Comparison of ENCODE assay signal across 8 cellular contexts in genomic region chr14:58280954-58281787, GRCh38. TPM values are rescaled to one million over a fixed set of nuclear protein-coding genes. Genes with fewer than 3 reads are reported as not detected.
DNase-seq lines count a peak whose midpoint lies in the region; ATAC-seq and TF ChIP-seq lines count a peak whose summit lies in the region.

No MANE protein-coding gene starts in this region.

- H3K4me2 ChIP-seq in H9 (ENCODE audit: insufficient read depth, insufficient read length, low read length): no peak overlapping the region

- H3K36me3 Mint-ChIP-seq in H9 (ENCODE audit: insufficient read depth in 1 of 3, low read depth in 3 of 3): peaks cover 17 to 65% (median 52%) of the 10 kb centered on the region in 3 experiments; a peak in 6 of 7 replicates

- no peak overlapping the region for H3K56ac ChIP-seq in H9 (ENCODE audit: insufficient read length, low read depth, low read length)

- no peak overlapping the region for H4K8ac ChIP-seq in H9 (replicated peaks; ENCODE audit: insufficient read length, low read depth, low read length)

- DNase-seq in EH (ENCODE audit: low read depth) (peak; percentile 98), H9 (no peak), OCI-M1 (lab: John Stamatoyannopoulos, UW) (peak; percentile 89), cerebellar cortex (ENCODE audit: low spot score) (peak; percentile 33), left colon (peak in 1 of 2 donors; percentile 58), stromal cell of bone marrow (ENCODE audit: low read depth) (peak; percentile 81), NCI-H1436 (lab: John Stamatoyannopoulos, UW) (no peak), SW480 (ENCODE audit: low spot score) (no peak)

- no peak overlapping the region for H3K9ac ChIP-seq in H9 (ENCODE audit: extremely low read depth, insufficient read length, low read length)

- H3K27me3 ChIP-seq in H9 (ENCODE audit: insufficient read depth, low read length): no peaks in the 10 kb centered on the region

- no peak overlapping the region for H3K14ac ChIP-seq in H9 (ENCODE audit: insufficient read depth, low read length)

- no peak overlapping the region for H2BK5ac ChIP-seq in H9 (ENCODE audit: insufficient read length, low read length)

- peaks cover 9% of the 10 kb centered on the region for H3K79me1 ChIP-seq in H9 (ENCODE audit: insufficient read depth, low read depth, low read length, poor library complexity, severe bottlenecking)

- ATAC-seq in left colon: peak; percentile 51

- H4K5ac ChIP-seq in H9 (ENCODE audit: insufficient read length, low read depth, low read length): no peak overlapping the region

- no peaks in the 10 kb centered on the region for H3K23me2 ChIP-seq in H9 (ENCODE audit: insufficient read length, low read depth, low read length, poor library complexity, severe bottlenecking)

- 0 out of 2 replicates have a peak, but pooled peaks cover 2% of the 10 kb centered on the region for H3K79me2 ChIP-seq in H9 (ENCODE audit: insufficient read depth, low read length)

- H3K27ac Mint-ChIP-seq in H9: peak overlapping the region in 2 of 3 experiments; percentile 11 to 15; a peak in 3 of 7 replicates

- TF ChIP-seq CTCF in H9 (conservative IDR thresholded peaks at IDR 0.05): no peak

- H3T11ph ChIP-seq in H9 (ENCODE audit: low read length): no peak overlapping the region

- H2AFZ ChIP-seq in H9 (ENCODE audit: low read length): no peak overlapping the region

- no peak overlapping the region for H4K91ac ChIP-seq in H9 (ENCODE audit: insufficient read length, low read depth, low read length)

- H3K23ac ChIP-seq in H9 (ENCODE audit: insufficient read length, low read depth, low read length): no peak overlapping the region

- no peaks in the 10 kb centered on the region for H3K27me3 Mint-ChIP-seq in H9 (ENCODE audit: low read depth)

- H3K9me3 ChIP-seq in H9 (ENCODE audit: control insufficient read depth, low read depth, low read length): no peaks in the 10 kb centered on the region

- no peak overlapping the region for H3K27ac ChIP-seq in H9 (ENCODE audit: insufficient read length, low read depth, low read length)

- H4K20me1 ChIP-seq in H9 (ENCODE audit: control insufficient read depth, insufficient read depth, insufficient read length): no peaks in the 10 kb centered on the region

- H3K9me3 Mint-ChIP-seq in H9: no peaks in the 10 kb centered on the region

- no peaks in the 10 kb centered on the region for H3K4me1 Mint-ChIP-seq in H9

- H3K4ac ChIP-seq in H9 (ENCODE audit: low read depth, low read length): no peak overlapping the region

- no peaks in the 10 kb centered on the region for H3K4me1 ChIP-seq in H9 (ENCODE audit: insufficient read depth, low read length)

- H2BK12ac ChIP-seq in H9 (ENCODE audit: insufficient read length, low read depth, low read length): no peak overlapping the region

- no peak overlapping the region for H2AK5ac ChIP-seq in H9 (ENCODE audit: insufficient read length, low read length)

- no CpG with 5 or more reads among the region's 4 CpGs for WGBS in H9 (ENCODE audit: extremely low coverage, insufficient read length, low lambda C conversion rate)

- intact Hi-C loops in left colon (cut with DNase I, micrococcal nuclease): no loop called here

- H2BK120ac ChIP-seq in H9 (ENCODE audit: low read depth, low read length, poor library complexity, severe bottlenecking): no peak overlapping the region

- H2BK20ac ChIP-seq in H9 (ENCODE audit: low read depth, low read length, poor library complexity, severe bottlenecking): no peak overlapping the region

- H3K18ac ChIP-seq in H9 (ENCODE audit: insufficient read length, low read depth, low read length): no peak overlapping the region

- no peak overlapping the region for H3K4me3 Mint-ChIP-seq in H9

- no peak overlapping the region for H2BK15ac ChIP-seq in H9 (ENCODE audit: low read depth, low read length)

RNA-seq across cellular contexts. Expression of gene ARID4A, which starts 17.2 kb away (rescaled TPM):
- total RNA-seq in H9 (2021) (12.9 and 13.2 TPM in 2 replicates), left colon (10 to 100 TPM; 23.4 to 34.0 TPM)

RNA-seq across cellular contexts. Expression of gene PSMA3, which starts 36.5 kb away (rescaled TPM):
- total RNA-seq in H9 (2021): 340 and 342 TPM in 2 replicates
- 100 to 1,000 TPM; 100 to 138 TPM for total RNA-seq in left colon

Comparison
In these comparisons a context has a peak if more than half of its experiments do, and no peak if none do; other contexts are left out.
1. DNase-seq: peak in EH (single experiment), OCI-M1 (single experiment), cerebellar cortex (single experiment) and stromal cell of bone marrow (single experiment); none in H9 (single experiment), NCI-H1436 (single experiment) and SW480 (single experiment).